ENCODE assay signal across 1 cellular context in the genomic region with DNA sequence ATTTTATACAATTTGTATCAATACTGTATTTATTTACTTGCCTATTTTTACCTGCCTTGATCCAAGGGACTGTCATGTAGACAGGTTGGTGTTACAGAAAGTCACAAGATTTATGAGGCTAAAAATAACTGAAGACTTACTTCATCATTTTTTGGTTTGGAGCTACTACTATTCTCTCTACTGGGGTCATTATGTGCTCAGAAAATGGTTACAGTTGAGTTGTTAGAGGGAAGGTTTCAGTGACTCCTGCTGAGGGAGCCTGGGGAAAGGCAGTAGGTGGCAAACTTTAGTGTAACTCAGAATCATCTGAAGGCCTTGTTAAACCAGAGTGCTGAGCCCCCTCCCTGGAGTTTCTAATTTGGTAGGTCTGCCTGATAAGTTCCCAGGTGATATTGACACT.
TF ChIP-seq lines count a peak whose summit lies in the region.

No MANE protein-coding gene starts in this region.

TF ChIP-seq in GM23338, 12 proteins besides CTCF, POLR2A, EP300 and RAD21 (continued from another document):
- TF ChIP-seq, protein P1, sequence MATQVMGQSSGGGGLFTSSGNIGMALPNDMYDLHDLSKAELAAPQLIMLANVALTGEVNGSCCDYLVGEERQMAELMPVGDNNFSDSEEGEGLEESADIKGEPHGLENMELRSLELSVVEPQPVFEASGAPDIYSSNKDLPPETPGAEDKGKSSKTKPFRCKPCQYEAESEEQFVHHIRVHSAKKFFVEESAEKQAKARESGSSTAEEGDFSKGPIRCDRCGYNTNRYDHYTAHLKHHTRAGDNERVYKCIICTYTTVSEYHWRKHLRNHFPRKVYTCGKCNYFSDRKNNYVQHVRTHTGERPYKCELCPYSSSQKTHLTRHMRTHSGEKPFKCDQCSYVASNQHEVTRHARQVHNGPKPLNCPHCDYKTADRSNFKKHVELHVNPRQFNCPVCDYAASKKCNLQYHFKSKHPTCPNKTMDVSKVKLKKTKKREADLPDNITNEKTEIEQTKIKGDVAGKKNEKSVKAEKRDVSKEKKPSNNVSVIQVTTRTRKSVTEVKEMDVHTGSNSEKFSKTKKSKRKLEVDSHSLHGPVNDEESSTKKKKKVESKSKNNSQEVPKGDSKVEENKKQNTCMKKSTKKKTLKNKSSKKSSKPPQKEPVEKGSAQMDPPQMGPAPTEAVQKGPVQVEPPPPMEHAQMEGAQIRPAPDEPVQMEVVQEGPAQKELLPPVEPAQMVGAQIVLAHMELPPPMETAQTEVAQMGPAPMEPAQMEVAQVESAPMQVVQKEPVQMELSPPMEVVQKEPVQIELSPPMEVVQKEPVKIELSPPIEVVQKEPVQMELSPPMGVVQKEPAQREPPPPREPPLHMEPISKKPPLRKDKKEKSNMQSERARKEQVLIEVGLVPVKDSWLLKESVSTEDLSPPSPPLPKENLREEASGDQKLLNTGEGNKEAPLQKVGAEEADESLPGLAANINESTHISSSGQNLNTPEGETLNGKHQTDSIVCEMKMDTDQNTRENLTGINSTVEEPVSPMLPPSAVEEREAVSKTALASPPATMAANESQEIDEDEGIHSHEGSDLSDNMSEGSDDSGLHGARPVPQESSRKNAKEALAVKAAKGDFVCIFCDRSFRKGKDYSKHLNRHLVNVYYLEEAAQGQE (IDR thresholded peaks at IDR 0.05; ENCODE audit: unreplicated experiment): no peak
- TF ChIP-seq NANOG (IDR thresholded peaks at IDR 0.05; ENCODE audit: borderline replicate concordance) (no peak), CREB1 (CRISPR knock-in tag; IDR thresholded peaks at IDR 0.05; ENCODE audit: low read depth) (no peak), ZNF331 (CRISPR knock-in tag; IDR thresholded peaks at IDR 0.05; ENCODE audit: low read depth) (no peak), POLR2AphosphoS5 (IDR thresholded peaks at IDR 0.05; ENCODE audit: low read depth) (no peak), STAT1 (IDR thresholded peaks at IDR 0.05; ENCODE audit: unreplicated experiment) (no peak), ETS1 (IDR thresholded peaks at IDR 0.05) (no peak), ZNF114 (CRISPR knock-in tag; IDR thresholded peaks at IDR 0.05) (no peak), EZH2phosphoT487 (IDR thresholded peaks at IDR 0.05; ENCODE audit: unreplicated experiment) (no peak), JUNB (IDR thresholded peaks at IDR 0.05; ENCODE audit: unreplicated experiment) (no peak)
- TF ChIP-seq, protein P2, sequence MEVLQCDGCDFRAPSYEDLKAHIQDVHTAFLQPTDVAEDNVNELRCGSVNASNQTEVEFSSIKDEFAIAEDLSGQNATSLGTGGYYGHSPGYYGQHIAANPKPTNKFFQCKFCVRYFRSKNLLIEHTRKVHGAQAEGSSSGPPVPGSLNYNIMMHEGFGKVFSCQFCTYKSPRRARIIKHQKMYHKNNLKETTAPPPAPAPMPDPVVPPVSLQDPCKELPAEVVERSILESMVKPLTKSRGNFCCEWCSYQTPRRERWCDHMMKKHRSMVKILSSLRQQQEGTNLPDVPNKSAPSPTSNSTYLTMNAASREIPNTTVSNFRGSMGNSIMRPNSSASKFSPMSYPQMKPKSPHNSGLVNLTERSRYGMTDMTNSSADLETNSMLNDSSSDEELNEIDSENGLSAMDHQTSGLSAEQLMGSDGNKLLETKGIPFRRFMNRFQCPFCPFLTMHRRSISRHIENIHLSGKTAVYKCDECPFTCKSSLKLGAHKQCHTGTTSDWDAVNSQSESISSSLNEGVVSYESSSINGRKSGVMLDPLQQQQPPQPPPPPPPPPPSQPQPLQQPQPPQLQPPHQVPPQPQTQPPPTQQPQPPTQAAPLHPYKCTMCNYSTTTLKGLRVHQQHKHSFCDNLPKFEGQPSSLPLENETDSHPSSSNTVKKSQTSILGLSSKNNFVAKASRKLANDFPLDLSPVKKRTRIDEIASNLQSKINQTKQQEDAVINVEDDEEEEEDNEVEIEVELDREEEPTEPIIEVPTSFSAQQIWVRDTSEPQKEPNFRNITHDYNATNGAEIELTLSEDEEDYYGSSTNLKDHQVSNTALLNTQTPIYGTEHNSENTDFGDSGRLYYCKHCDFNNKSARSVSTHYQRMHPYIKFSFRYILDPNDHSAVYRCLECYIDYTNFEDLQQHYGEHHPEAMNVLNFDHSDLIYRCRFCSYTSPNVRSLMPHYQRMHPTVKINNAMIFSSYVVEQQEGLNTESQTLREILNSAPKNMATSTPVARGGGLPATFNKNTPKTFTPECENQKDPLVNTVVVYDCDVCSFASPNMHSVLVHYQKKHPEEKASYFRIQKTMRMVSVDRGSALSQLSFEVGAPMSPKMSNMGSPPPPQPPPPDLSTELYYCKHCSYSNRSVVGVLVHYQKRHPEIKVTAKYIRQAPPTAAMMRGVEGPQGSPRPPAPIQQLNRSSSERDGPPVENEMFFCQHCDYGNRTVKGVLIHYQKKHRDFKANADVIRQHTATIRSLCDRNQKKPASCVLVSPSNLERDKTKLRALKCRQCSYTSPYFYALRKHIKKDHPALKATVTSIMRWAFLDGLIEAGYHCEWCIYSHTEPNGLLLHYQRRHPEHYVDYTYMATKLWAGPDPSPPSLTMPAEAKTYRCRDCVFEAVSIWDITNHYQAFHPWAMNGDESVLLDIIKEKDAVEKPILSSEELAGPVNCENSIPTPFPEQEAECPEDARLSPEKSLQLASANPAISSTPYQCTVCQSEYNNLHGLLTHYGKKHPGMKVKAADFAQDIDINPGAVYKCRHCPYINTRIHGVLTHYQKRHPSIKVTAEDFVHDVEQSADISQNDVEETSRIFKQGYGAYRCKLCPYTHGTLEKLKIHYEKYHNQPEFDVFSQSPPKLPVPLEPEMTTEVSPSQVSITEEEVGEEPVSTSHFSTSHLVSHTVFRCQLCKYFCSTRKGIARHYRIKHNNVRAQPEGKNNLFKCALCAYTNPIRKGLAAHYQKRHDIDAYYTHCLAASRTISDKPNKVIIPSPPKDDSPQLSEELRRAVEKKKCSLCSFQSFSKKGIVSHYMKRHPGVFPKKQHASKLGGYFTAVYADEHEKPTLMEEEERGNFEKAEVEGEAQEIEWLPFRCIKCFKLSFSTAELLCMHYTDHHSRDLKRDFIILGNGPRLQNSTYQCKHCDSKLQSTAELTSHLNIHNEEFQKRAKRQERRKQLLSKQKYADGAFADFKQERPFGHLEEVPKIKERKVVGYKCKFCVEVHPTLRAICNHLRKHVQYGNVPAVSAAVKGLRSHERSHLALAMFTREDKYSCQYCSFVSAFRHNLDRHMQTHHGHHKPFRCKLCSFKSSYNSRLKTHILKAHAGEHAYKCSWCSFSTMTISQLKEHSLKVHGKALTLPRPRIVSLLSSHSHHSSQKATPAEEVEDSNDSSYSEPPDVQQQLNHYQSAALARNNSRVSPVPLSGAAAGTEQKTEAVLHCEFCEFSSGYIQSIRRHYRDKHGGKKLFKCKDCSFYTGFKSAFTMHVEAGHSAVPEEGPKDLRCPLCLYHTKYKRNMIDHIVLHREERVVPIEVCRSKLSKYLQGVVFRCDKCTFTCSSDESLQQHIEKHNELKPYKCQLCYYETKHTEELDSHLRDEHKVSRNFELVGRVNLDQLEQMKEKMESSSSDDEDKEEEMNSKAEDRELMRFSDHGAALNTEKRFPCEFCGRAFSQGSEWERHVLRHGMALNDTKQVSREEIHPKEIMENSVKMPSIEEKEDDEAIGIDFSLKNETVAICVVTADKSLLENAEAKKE (CRISPR knock-in tag; IDR thresholded peaks at IDR 0.05): no peak
TF ChIP-seq in GM23338: peak in this region for 0.
